In the genomic region with DNA sequence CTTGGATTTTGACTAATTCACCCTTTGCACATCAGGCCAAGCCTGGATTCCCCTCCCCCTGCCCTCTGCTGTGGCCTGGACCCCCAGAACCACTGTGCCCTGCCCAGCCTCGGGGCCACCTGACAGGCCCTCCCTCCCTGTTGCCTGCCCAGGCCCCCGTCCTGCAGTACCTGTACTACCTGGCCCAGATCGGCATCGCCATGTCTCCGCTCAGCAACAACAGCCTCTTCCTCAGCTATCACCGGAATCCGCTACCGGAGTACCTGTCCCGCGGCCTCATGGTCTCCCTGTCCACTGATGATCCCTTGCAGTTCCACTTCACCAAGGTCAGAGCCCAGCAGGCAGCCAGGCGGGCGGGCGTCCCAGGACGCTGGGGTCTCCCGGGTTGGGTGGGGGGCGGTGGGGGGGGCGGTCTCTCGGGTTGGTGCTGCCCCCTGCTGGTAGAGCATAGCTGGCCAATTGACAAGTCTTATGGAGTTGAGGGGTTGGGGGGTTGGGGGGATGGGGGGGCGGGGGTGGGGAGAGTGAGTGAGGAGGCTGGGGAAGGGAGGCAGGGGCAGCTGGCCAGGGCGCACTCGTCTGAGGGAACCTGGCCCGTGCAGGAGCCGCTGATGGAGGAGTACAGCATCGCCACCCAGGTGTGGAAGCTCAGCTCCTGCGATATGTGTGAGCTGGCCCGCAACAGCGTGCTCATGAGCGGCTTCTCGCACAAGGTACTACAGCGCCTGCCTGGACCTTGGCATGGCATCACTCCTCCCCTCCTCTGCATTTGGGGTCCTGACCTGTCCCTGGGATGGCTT, we compare ENCODE assay signal across 1 cellular context.
TF ChIP-seq lines count a peak whose summit lies in the region.

No MANE protein-coding gene starts in this region.

TF ChIP-seq in WTC11, 78 proteins besides CTCF, POLR2A, EP300 and RAD21 (continued from another document):
- TF ChIP-seq, protein P1, sequence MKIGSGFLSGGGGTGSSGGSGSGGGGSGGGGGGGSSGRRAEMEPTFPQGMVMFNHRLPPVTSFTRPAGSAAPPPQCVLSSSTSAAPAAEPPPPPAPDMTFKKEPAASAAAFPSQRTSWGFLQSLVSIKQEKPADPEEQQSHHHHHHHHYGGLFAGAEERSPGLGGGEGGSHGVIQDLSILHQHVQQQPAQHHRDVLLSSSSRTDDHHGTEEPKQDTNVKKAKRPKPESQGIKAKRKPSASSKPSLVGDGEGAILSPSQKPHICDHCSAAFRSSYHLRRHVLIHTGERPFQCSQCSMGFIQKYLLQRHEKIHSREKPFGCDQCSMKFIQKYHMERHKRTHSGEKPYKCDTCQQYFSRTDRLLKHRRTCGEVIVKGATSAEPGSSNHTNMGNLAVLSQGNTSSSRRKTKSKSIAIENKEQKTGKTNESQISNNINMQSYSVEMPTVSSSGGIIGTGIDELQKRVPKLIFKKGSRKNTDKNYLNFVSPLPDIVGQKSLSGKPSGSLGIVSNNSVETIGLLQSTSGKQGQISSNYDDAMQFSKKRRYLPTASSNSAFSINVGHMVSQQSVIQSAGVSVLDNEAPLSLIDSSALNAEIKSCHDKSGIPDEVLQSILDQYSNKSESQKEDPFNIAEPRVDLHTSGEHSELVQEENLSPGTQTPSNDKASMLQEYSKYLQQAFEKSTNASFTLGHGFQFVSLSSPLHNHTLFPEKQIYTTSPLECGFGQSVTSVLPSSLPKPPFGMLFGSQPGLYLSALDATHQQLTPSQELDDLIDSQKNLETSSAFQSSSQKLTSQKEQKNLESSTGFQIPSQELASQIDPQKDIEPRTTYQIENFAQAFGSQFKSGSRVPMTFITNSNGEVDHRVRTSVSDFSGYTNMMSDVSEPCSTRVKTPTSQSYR (CRISPR knock-in tag; IDR thresholded peaks at IDR 0.05) = no peak
- TF ChIP-seq, protein P2, sequence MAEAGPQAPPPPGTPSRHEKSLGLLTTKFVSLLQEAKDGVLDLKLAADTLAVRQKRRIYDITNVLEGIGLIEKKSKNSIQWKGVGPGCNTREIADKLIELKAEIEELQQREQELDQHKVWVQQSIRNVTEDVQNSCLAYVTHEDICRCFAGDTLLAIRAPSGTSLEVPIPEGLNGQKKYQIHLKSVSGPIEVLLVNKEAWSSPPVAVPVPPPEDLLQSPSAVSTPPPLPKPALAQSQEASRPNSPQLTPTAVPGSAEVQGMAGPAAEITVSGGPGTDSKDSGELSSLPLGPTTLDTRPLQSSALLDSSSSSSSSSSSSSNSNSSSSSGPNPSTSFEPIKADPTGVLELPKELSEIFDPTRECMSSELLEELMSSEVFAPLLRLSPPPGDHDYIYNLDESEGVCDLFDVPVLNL (CRISPR knock-in tag; IDR thresholded peaks at IDR 0.05; ENCODE audit: borderline replicate concordance, low read depth) = no peak
- TF ChIP-seq, protein P3, sequence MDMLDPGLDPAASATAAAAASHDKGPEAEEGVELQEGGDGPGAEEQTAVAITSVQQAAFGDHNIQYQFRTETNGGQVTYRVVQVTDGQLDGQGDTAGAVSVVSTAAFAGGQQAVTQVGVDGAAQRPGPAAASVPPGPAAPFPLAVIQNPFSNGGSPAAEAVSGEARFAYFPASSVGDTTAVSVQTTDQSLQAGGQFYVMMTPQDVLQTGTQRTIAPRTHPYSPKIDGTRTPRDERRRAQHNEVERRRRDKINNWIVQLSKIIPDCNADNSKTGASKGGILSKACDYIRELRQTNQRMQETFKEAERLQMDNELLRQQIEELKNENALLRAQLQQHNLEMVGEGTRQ (CRISPR knock-in tag; IDR thresholded peaks at IDR 0.05) = no peak
